25 cellular contexts compared by ENCODE assay signal in the genomic region with DNA sequence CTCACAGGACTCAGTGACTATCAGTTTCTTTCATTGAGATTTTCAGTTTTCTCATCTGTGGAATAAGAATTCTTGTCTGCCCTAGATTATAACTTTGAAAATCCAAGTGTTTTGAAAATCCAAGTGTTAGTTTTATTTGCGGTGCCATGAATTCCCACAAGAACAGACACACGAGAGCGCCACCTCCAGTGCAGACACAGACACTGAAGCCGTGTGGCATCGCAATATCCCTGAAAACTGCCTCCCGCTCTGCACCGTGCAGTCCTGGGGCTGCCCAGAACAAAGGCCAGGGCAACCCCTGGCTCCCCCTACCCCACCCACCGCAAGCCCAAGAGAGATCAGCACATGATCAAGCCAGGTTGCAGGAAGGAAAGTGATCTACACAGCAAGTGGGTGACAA.
A peak's percentile ranks its signal among the peaks of the same experiment; 100 is the strongest.
DNase-seq lines count a peak whose midpoint lies in the region; ATAC-seq and TF ChIP-seq lines count a peak whose summit lies in the region.
"Had no signal": no experiment of that assay in that cellular context is flagged by ENCODE, and none has a peak within 500 bp of the region (broad histone marks: within the 10 kb centered on the region; RNA-seq: fewer than 3 reads in every experiment).

No MANE protein-coding gene starts in this region.

- H3K27ac ChIP-seq in GM23338 (ENCODE audit: low read depth), result no peak overlapping the region
- H3K27ac ChIP-seq in thyroid gland, result no peak overlapping the region
- H3K27ac ChIP-seq: BLaER1 treated with 17β-estradiol and CSF1 and Interleukin-3, amounts not matched to agents 10 nM and 100 nM; body of pancreas; upper lobe of left lung had no signal

- H3F3A ChIP-seq in GM23338 (replicated peaks; ENCODE audit: low read depth), result no peaks in the 10 kb centered on the region

- DNase-seq in BE2C (no peak), GM23338 (ENCODE audit: low spot score) (peak; percentile 65), WTC11 (ENCODE audit: low spot score) (peak; percentile 62), iPS-NIHi7 (ENCODE audit: extremely low spot score) (peak; percentile 70), HPDE6-E6E7 (ENCODE audit: extremely low spot score) (no peak), thyroid gland (no peak)
- DNase-seq in effector CD4-positive, alpha-beta T cell, result no peak
- DNase-seq: activated CD4-positive, alpha-beta memory T cell treated with anti-CD3 and anti-CD28 coated beads for 36 hours; activated CD4-positive, alpha-beta T cell treated with anti-CD3 and anti-CD28 coated beads for 1 hour; activated CD8-positive, alpha-beta memory T cell treated with anti-CD3 and anti-CD28 coated beads, Interleukin-2, amount 50 U/mL, for 4 hours; activated naive CD4-positive, alpha-beta T cell treated with anti-CD3 and anti-CD28 coated beads for 36 hours; body of pancreas; HFFc6; midbrain; naive B cell; NCI-H1092 treated with DMSO at 0.1 percent for 48 hours; NCI-H187; NCI-H510A; stimulated activated naive B cell treated with anti-CD40 and anti-IgM and Interleukin-4, amounts not matched to agents 10 μg/mL and 1 μg/mL and 100 μg/mL, for 72 hours; substantia nigra; T-helper 17 cell had no signal

- intact Hi-C loops in thyroid gland (cut with DNase I), result no loop called here

- no peaks in the 10 kb centered on the region for H3K4me1 ChIP-seq in BE2C
- no peaks in the 10 kb centered on the region; the same call in 1 of the 2 replicates for H3K4me1 ChIP-seq in GM23338 (ENCODE audit: insufficient read depth)
- H3K4me1 ChIP-seq in thyroid gland, result no peaks in the 10 kb centered on the region

- no peaks in the 10 kb centered on the region for H3K27me3 ChIP-seq in BE2C
- H3K27me3 ChIP-seq in GM23338 (ENCODE audit: insufficient read depth), result no peaks in the 10 kb centered on the region
- no peaks in the 10 kb centered on the region for H3K27me3 ChIP-seq in thyroid gland
- H3K27me3 ChIP-seq: BLaER1 treated with 17β-estradiol and CSF1 and Interleukin-3, amounts not matched to agents 10 nM and 100 nM; dorsolateral prefrontal cortex; upper lobe of left lung had no signal

- H3K36me3 Mint-ChIP-seq in GM23338 (ENCODE audit: low read depth) (peaks cover 10% of the 10 kb centered on the region; the same call in 2 of the 3 replicates), WTC11 (peaks cover 5% of the 10 kb centered on the region; the same call in 1 of the 2 replicates)
- H3K36me3 Mint-ChIP-seq: activated CD4-positive, alpha-beta memory T cell treated with anti-CD3 and anti-CD28 coated beads for 36 hours; naive B cell; stimulated activated naive B cell treated with anti-CD40 and anti-IgM and Interleukin-4, amounts not matched to agents 10 μg/mL and 1 μg/mL and 100 μg/mL, for 72 hours had no signal

- H3K4me1 Mint-ChIP-seq in GM23338 (peaks cover 14% of the 10 kb centered on the region), WTC11 (peaks cover 2% of the 10 kb centered on the region; the same call in 1 of the 2 replicates)
- H3K4me1 Mint-ChIP-seq: naive B cell; stimulated activated naive B cell treated with anti-CD40 and anti-IgM and Interleukin-4, amounts not matched to agents 10 μg/mL and 1 μg/mL and 100 μg/mL, for 72 hours had no signal

- no peak for TF ChIP-seq POLR2A in thyroid gland (IDR thresholded peaks at IDR 0.05)

- H3K27ac Mint-ChIP-seq in GM23338 (no peak overlapping the region), WTC11 (no peak overlapping the region)
- H3K27ac Mint-ChIP-seq: activated CD4-positive, alpha-beta memory T cell treated with anti-CD3 and anti-CD28 coated beads for 36 hours; activated naive CD4-positive, alpha-beta T cell treated with anti-CD3 and anti-CD28 coated beads for 36 hours; HFFc6; naive B cell; stimulated activated naive B cell treated with anti-CD40 and anti-IgM and Interleukin-4, amounts not matched to agents 10 μg/mL and 1 μg/mL and 100 μg/mL, for 72 hours; T-helper 17 cell had no signal

- ATAC-seq in GM23338, result peak; percentile 81
- ATAC-seq in WTC11, result peak; percentile 72
- no peak for ATAC-seq in HG03521 (IDR thresholded peaks at IDR 0.05; ENCODE audit: unreplicated experiment)
- ATAC-seq: body of pancreas; stimulated activated naive B cell treated with anti-CD40 and anti-IgM and Interleukin-4, amounts not matched to agents 10 μg/mL and 1 μg/mL and 100 μg/mL, for 72 hours; T-helper 17 cell had no signal

- H3K9me3 Mint-ChIP-seq in GM23338, result peaks cover 14% of the 10 kb centered on the region
- H3K9me3 Mint-ChIP-seq in WTC11, result peaks cover 11% of the 10 kb centered on the region

- H3K9me2 ChIP-seq in GM23338 (ENCODE audit: insufficient read depth), result no peaks in the 10 kb centered on the region

- no peaks in the 10 kb centered on the region for H3K27me3 Mint-ChIP-seq in GM23338 (ENCODE audit: insufficient read depth, low read depth, poor library complexity)
- peaks cover 3% of the 10 kb centered on the region; the same call in 1 of the 2 replicates for H3K27me3 Mint-ChIP-seq in WTC11 (ENCODE audit: low read depth)
- H3K27me3 Mint-ChIP-seq: activated CD4-positive, alpha-beta memory T cell treated with anti-CD3 and anti-CD28 coated beads for 36 hours; stimulated activated naive B cell treated with anti-CD40 and anti-IgM and Interleukin-4, amounts not matched to agents 10 μg/mL and 1 μg/mL and 100 μg/mL, for 72 hours had no signal

- H3K4me2 ChIP-seq in GM23338, result no peak overlapping the region

- H3K4me3 ChIP-seq in BE2C (ENCODE audit: low read depth, low read length) (no peak overlapping the region), GM23338 (no peak overlapping the region), thyroid gland (replicated peaks in 1 of 3) (no peak overlapping the region)
- H3K4me3 ChIP-seq: BLaER1 treated with 17β-estradiol and CSF1 and Interleukin-3, amounts not matched to agents 10 nM and 100 nM; body of pancreas; dorsolateral prefrontal cortex; upper lobe of left lung had no signal

- no peaks in the 10 kb centered on the region for H4K20me1 ChIP-seq in GM23338 (replicated peaks; ENCODE audit: insufficient read depth)

- WGBS in thyroid gland, 2 donors, result 70 to 77% methylated on average over 8 of the region's 8 CpGs

- TF ChIP-seq CTCF in BE2C (IDR thresholded peaks at IDR 0.05; ENCODE audit: low read depth, low read length), result peak; percentile 33
- TF ChIP-seq CTCF in GM23338 (conservative IDR thresholded peaks at IDR 0.05; ENCODE audit: low read depth in 2 of 2), result peak; percentile 69 to 71
- no peak; the same call in 1 of the 2 replicates for TF ChIP-seq CTCF in WTC11 (IDR thresholded peaks at IDR 0.05)
- no peak for TF ChIP-seq CTCF in thyroid gland (IDR thresholded peaks at IDR 0.05)

- no peak overlapping the region for H2AFZ ChIP-seq in GM23338

- CTCF ChIA-PET in WTC11 (lab: Charles Lee), result interaction anchor here (0.6 to 6.2 kb wide), 15 partner anchors 36 to 525 kb away, joined by 3 to 71 read pairs (median 4); a partner anchor contains a TSS

- H3K36me3 ChIP-seq in BE2C (no peaks in the 10 kb centered on the region), GM23338 (ENCODE audit: insufficient read depth) (no peaks in the 10 kb centered on the region), thyroid gland (no peaks in the 10 kb centered on the region)
- H3K36me3 ChIP-seq: BLaER1 treated with 17β-estradiol and CSF1 and Interleukin-3, amounts not matched to agents 10 nM and 100 nM; upper lobe of left lung had no signal

- H3K4me3 Mint-ChIP-seq in GM23338, result no peak overlapping the region
- no peak overlapping the region for H3K4me3 Mint-ChIP-seq in WTC11
- H3K4me3 Mint-ChIP-seq: activated CD4-positive, alpha-beta memory T cell treated with anti-CD3 and anti-CD28 coated beads for 36 hours; activated naive CD4-positive, alpha-beta T cell treated with anti-CD3 and anti-CD28 coated beads for 36 hours; HFFc6; naive B cell; stimulated activated naive B cell treated with anti-CD40 and anti-IgM and Interleukin-4, amounts not matched to agents 10 μg/mL and 1 μg/mL and 100 μg/mL, for 72 hours; T-helper 17 cell had no signal

- POLR2A ChIA-PET in WTC11 (lab: Charles Lee), result no interaction called here

- no peaks in the 10 kb centered on the region for H3K9me3 ChIP-seq in BE2C
- no peaks in the 10 kb centered on the region for H3K9me3 ChIP-seq in thyroid gland

- H3K79me2 ChIP-seq in GM23338 (replicated peaks; ENCODE audit: insufficient read depth), result no peaks in the 10 kb centered on the region

TF ChIP-seq in GM23338, 12 proteins besides CTCF, POLR2A, EP300 and RAD21 (continues in another document):
- TF ChIP-seq ZNF114 (CRISPR knock-in tag; IDR thresholded peaks at IDR 0.05) (no peak), JUNB (IDR thresholded peaks at IDR 0.05; ENCODE audit: unreplicated experiment) (no peak)

TF ChIP-seq in WTC11, 78 proteins besides CTCF, POLR2A, EP300 and RAD21 (continues in another document):
- TF ChIP-seq, protein P1, sequence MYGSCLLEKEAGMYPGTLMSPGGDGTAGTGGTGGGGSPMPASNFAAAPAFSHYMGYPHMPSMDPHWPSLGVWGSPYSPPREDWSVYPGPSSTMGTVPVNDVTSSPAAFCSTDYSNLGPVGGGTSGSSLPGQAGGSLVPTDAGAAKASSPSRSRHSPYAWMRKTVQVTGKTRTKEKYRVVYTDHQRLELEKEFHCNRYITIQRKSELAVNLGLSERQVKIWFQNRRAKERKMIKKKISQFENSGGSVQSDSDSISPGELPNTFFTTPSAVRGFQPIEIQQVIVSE (CRISPR knock-in tag; IDR thresholded peaks at IDR 0.05; ENCODE audit: borderline replicate concordance), result no peak
- TF ChIP-seq ATF1 (CRISPR knock-in tag; IDR thresholded peaks at IDR 0.05), result no peak
- no peak for TF ChIP-seq RELA (CRISPR knock-in tag; IDR thresholded peaks at IDR 0.05; ENCODE audit: borderline replicate concordance)
- no peak for TF ChIP-seq SOX15 (CRISPR knock-in tag; IDR thresholded peaks at IDR 0.05)
- no peak for TF ChIP-seq JAZF1 (CRISPR knock-in tag; IDR thresholded peaks at IDR 0.05)

Comparison
In these comparisons a context has a peak if more than half of its experiments do, and no peak if none do; other contexts are left out.
1. DNase-seq: peak in GM23338 (single experiment), WTC11 (single experiment) and iPS-NIHi7 (single experiment); none in BE2C (single experiment), HPDE6-E6E7 (single experiment), thyroid gland (0 of 2) and effector CD4-positive, alpha-beta T cell (single experiment).
2. CTCF ChIP-seq: peak in BE2C (single experiment) and GM23338 (2 of 2); none in WTC11 (single experiment) and thyroid gland (0 of 6).